ENCODE assay signal across 8 cellular contexts in genomic region chr3:141925677-141926076, GRCh38. TPM values are rescaled to one million over a fixed set of nuclear protein-coding genes. Genes with fewer than 3 reads are reported as not detected.
DNase-seq lines count a peak whose midpoint lies in the region; ATAC-seq, FAIRE-seq and TF ChIP-seq lines count a peak whose summit lies in the region.
"Not testable (repeated sequence)": the region's sequence is repeated elsewhere in the genome, so short reads cannot be mapped to it uniquely, and the experiment has no call there.

No MANE protein-coding gene starts in this region.

- not testable (repeated sequence) for TF ChIP-seq RAD21 in GM12878 (IDR thresholded peaks at IDR 0.05; ENCODE audit: insufficient read depth, low read depth, low read length)

- not testable (repeated sequence) for TF ChIP-seq EP300 in GM12878 (IDR thresholded peaks at IDR 0.05; ENCODE audit: borderline replicate concordance in 1 of 2, control insufficient read depth in 1 of 2, low read depth in 2 of 2, low read length in 2 of 2)

- not testable (repeated sequence) for ATAC-seq in Panc1, GM12878
- peak; percentile 46 to 68 (median 54) for ATAC-seq in right lobe of liver

- H3K36me3 ChIP-seq in Panc1 (ENCODE audit: control insufficient read depth, insufficient read depth, low read length); GM12878 (ENCODE audit: control insufficient read depth in 2 of 2, insufficient read depth in 2 of 2, low read length in 1 of 2); colonic mucosa; right atrium auricular region; right lobe of liver: not testable (repeated sequence)

- FAIRE-seq in D721Med (lab: Jason Lieb, UNC): peak; percentile 29
- peak; percentile 89 for FAIRE-seq in HTR-8/SVneo (lab: Jason Lieb, UNC)
- peak; percentile 74 for FAIRE-seq in GM12878 (lab: Jason Lieb, UNC)

- TF ChIP-seq POLR2A in GM12878 (IDR thresholded peaks at IDR 0.05; ENCODE audit: low read depth, low read length); right lobe of liver (IDR thresholded peaks at IDR 0.05): not testable (repeated sequence)

- not testable (repeated sequence) for H3K4me2 ChIP-seq in GM12878 (ENCODE audit: control insufficient read depth, insufficient read depth)

- CTCF ChIA-PET in Panc1 (lab: Charles Lee); GM12878 (lab: Yijun Ruan, JAX): not testable (repeated sequence)

- H3K9me3 ChIP-seq in Panc1 (ENCODE audit: control insufficient read depth, insufficient read depth, low read depth, low read length); GM12878 (replicated peaks; ENCODE audit: control insufficient read depth, insufficient read depth, low read length); colonic mucosa; right atrium auricular region; right lobe of liver: not testable (repeated sequence)

- H3K27me3 ChIP-seq in Panc1 (ENCODE audit: control insufficient read depth, insufficient read depth, low read length); GM12878 (replicated peaks in 1 of 2; ENCODE audit: control insufficient read depth in 2 of 2, insufficient read depth in 2 of 2, low read length in 1 of 2); colonic mucosa; right atrium auricular region; right lobe of liver: not testable (repeated sequence)

- not testable (repeated sequence) for H3K79me2 ChIP-seq in GM12878 (ENCODE audit: control insufficient read depth, insufficient read depth, low read length)

- H3K27ac Mint-ChIP-seq in progenitor cell of endocrine pancreas: peak overlapping the region; percentile 35

- POLR2A ChIA-PET in Panc1 (lab: Charles Lee); GM12878 (lab: Charles Lee): not testable (repeated sequence)

- not testable (repeated sequence) for H3K4me1 ChIP-seq in Panc1 (ENCODE audit: control insufficient read depth, insufficient read depth, low read length); GM12878 (ENCODE audit: control insufficient read depth, insufficient read depth, low read length); colonic mucosa; right atrium auricular region; right lobe of liver

- not testable (repeated sequence) for H3K27me3 Mint-ChIP-seq in progenitor cell of endocrine pancreas

- RAD21 ChIA-PET in GM12878 (lab: Charles Lee; ENCODE audit: unreplicated experiment): not testable (repeated sequence)

- SMC1A ChIA-PET in GM12878 (lab: Charles Lee; ENCODE audit: uncharacterized antibody, unreplicated experiment): not testable (repeated sequence)

- intact Hi-C loops in Panc1 (cut with micrococcal nuclease; ENCODE audit: unreplicated experiment); GM12878 (cut with micrococcal nuclease; ENCODE audit: unreplicated experiment); colonic mucosa (cut with DNase I); right lobe of liver (cut with DNase I): not testable (repeated sequence)

- H2AFZ ChIP-seq in GM12878 (ENCODE audit: control insufficient read depth, low read depth, low read length): not testable (repeated sequence)

- H3K9me3 Mint-ChIP-seq in progenitor cell of endocrine pancreas (ENCODE audit: low read depth): not testable (repeated sequence)

- BruUV-seq in Panc1 (replicated peaks; lab: Mats Ljungman, UMichigan): TSS peak; percentile 92
- TSS peak; percentile 68 for BruUV-seq in GM12878 (replicated peaks; lab: Mats Ljungman, UMichigan)

- peaks cover 17% of the 10 kb centered on the region for H3K36me3 Mint-ChIP-seq in progenitor cell of endocrine pancreas (ENCODE audit: insufficient read depth)

- H3K4me3 ChIP-seq in Panc1 (ENCODE audit: low read depth in 2 of 2, low read length in 2 of 2); GM12878; colonic mucosa; right atrium auricular region; right lobe of liver: not testable (repeated sequence)

- not testable (repeated sequence) for H3K4me3 Mint-ChIP-seq in progenitor cell of endocrine pancreas (ENCODE audit: low read depth)

- not testable (repeated sequence) for DNase-seq in D721Med (ENCODE audit: insufficient read length, low spot score); HTR-8/SVneo (ENCODE audit: insufficient read length, low spot score); Panc1 (ENCODE audit: low read depth, low spot score); GM12878 (ENCODE audit: low read depth, low spot score); progenitor cell of endocrine pancreas (ENCODE audit: low spot score, unreplicated experiment)
- peak; percentile 4 for DNase-seq in colonic mucosa
- DNase-seq in right atrium auricular region (ENCODE audit: low spot score): peak; percentile 44
- DNase-seq in right lobe of liver: peak in 1 of 3 donors; percentile 4

- not testable (repeated sequence) for H3K9ac ChIP-seq in GM12878 (ENCODE audit: control insufficient read depth, insufficient read depth, low read length); colonic mucosa (ENCODE audit: low read depth in 2 of 2, low read length in 2 of 2)

- TF ChIP-seq CTCF in D721Med (IDR thresholded peaks at IDR 0.05; ENCODE audit: insufficient read depth, missing control alignments); Panc1 (IDR thresholded peaks at IDR 0.05); GM12878 (IDR thresholded peaks at IDR 0.05 in 2 of 3, conservative IDR thresholded peaks at IDR 0.05 in 1 of 3; ENCODE audit: control insufficient read depth in 2 of 3, extremely low read depth in 1 of 3, insufficient read depth in 1 of 3, low read depth in 3 of 3, low read length in 3 of 3); colonic mucosa (IDR thresholded peaks at IDR 0.05); right atrium auricular region (IDR thresholded peaks at IDR 0.05); right lobe of liver (IDR thresholded peaks at IDR 0.05); progenitor cell of endocrine pancreas (IDR thresholded peaks at IDR 0.05; ENCODE audit: unreplicated experiment): not testable (repeated sequence)

- WGBS in GM12878 (ENCODE audit: insufficient coverage, insufficient replicate concordance, low lambda C conversion rate, missing lambda C conversion rate): 98% methylated on average over 5 of the region's 5 CpGs
- WGBS in right lobe of liver (ENCODE audit: insufficient coverage, low coverage, low lambda C conversion rate, missing lambda C conversion rate): 54% methylated on average over 5 of the region's 5 CpGs

- not testable (repeated sequence) for H3K27ac ChIP-seq in Panc1 (ENCODE audit: low read length); GM12878 (ENCODE audit: control insufficient read depth, insufficient read depth); colonic mucosa; right atrium auricular region; right lobe of liver

- H3K4me1 Mint-ChIP-seq in progenitor cell of endocrine pancreas (ENCODE audit: low read depth): not testable (repeated sequence)

- in situ Hi-C loops in Panc1 (cut with HindIII; ENCODE audit: low pct_unique_long_range_greater_than_20kb, low sequenced_read_pairs); GM12878 (cut with MboI): not testable (repeated sequence)

- H4K20me1 ChIP-seq in GM12878 (ENCODE audit: control insufficient read depth, insufficient read depth): not testable (repeated sequence)

RNA-seq across cellular contexts. Expression of gene ATP1B3, which starts 49.2 kb away (rescaled TPM):
- total RNA-seq in Panc1 (2021; ENCODE audit: unreplicated experiment) (201 TPM), GM12878 (2014; rRNA removed) (34.3 and 42.5 TPM in 2 replicates), GM12878 (2014; rRNA removed; fragmentation: Illumina TruSeq; extraction: Trizol) (61.5 and 65.1 TPM in 2 replicates), GM12878 (2021) (102 and 107 TPM in 2 replicates), colonic mucosa (100 to 1,000 TPM; 231 to 374 TPM), right atrium auricular region (10 to 100 TPM; 33.7 to 44.7 TPM), right lobe of liver (10 to 100 TPM in 3 of 6 experiments, 1 to 10 TPM in 3; 6.6 to 19.4 (median 9.3) TPM), progenitor cell of endocrine pancreas (99.5 and 103 TPM in 2 replicates)
- polyA plus RNA-seq in Panc1 (2012; ENCODE audit: insufficient read length): 138 TPM
- total RNA-seq in GM12878 (2013; cell fraction: nucleolus; rRNA removed): 41.3 and 43.7 TPM in 2 replicates
- polyA plus RNA-seq in GM12878 (2011; ENCODE audit: low read depth): 94.0 TPM
- polyA plus RNA-seq in GM12878 (2011; rRNA removed) (109 and 113 TPM in 2 replicates), GM12878 (2014; fragmentation: Illumina TruSeq; extraction: Trizol) (86.5 and 87.4 TPM in 2 replicates), GM12878 (2014; fragmentation: Nextera tagmentation; extraction: Ambion mirVana) (100 to 1,000 TPM in 1 of 2 experiments, 10 to 100 TPM in 1; 41.4 to 102 TPM), GM12878 (2014; rRNA removed) (54.7 and 60.7 TPM in 2 replicates), GM12878 (2016; fragmentation: Nextera tagmentation; extraction: Ambion mirVana) (100 to 1,000 TPM; 182 to 200 TPM)
- 51.1 and 81.6 TPM in 2 replicates for polyA plus RNA-seq in GM12878 (2011; cell fraction: cytosol; rRNA removed)
- polyA plus RNA-seq in GM12878 (2011; cell fraction: nucleus; rRNA removed): 42.2 and 54.1 TPM in 2 replicates
- polyA plus RNA-seq in GM12878 (2012): 82.6 and 90.7 TPM in 2 replicates
- polyA minus RNA-seq in GM12878 (2011; rRNA and poly(A)+ RNA removed): 49.8 and 113 TPM in 2 replicates
- polyA minus RNA-seq in GM12878 (2011; cell fraction: cytosol; rRNA and poly(A)+ RNA removed): 27.0 and 30.8 TPM in 2 replicates
- polyA minus RNA-seq in GM12878 (2011; cell fraction: nucleus; rRNA and poly(A)+ RNA removed): 14.0 and 23.4 TPM in 2 replicates
